Comparison of ENCODE assay signal across 22 cellular contexts in genomic region chr4:36446275-36446674, GRCh38.
"Had no signal": no experiment of that assay in that cellular context is flagged by ENCODE, and none has a peak within 500 bp of the region (broad histone marks: within the 10 kb centered on the region; RNA-seq: fewer than 3 reads in every experiment).

No MANE protein-coding gene starts in this region.

- H3K4me3 ChIP-seq: SJCRH30 had no signal

- H3K27ac ChIP-seq: SJCRH30, VCaP had no signal

- H3K27ac Mint-ChIP-seq: activated CD4-positive, alpha-beta memory T cell treated with anti-CD3 and anti-CD28 coated beads, Interleukin-2, amount 10 ng/mL, durations not matched to agents 7 days and 5 days; activated CD4-positive, alpha-beta T cell treated with anti-CD3 and anti-CD28 coated beads, Interleukin-2, amount 10 ng/mL, durations not matched to agents 7 days and 5 days; activated naive CD4-positive, alpha-beta T cell treated with anti-CD3 and anti-CD28 coated beads, Interleukin-2, amount 10 ng/mL, durations not matched to agents 7 days and 5 days; activated naive CD8-positive, alpha-beta T cell treated with anti-CD3 and anti-CD28 coated beads for 36 hours; activated T-cell treated with anti-CD3 and anti-CD28 coated beads, Interleukin-2, amount 50 U/mL, for 72 hours; activated T-helper 2 cell treated with anti-CD3 and anti-CD28 coated beads, Interferon-gamma antibody, Interleukin-2, Interleukin-4, amounts not matched to agents 10 μg/mL and 5 μg/mL and 100 μg/mL, durations not matched to agents 14 hours and 24 hours and 36 hours; T-helper 17 cell had no signal

- H3K36me3 Mint-ChIP-seq: activated naive CD4-positive, alpha-beta T cell treated with anti-CD3 and anti-CD28 coated beads, Interleukin-2, amount 10 ng/mL, durations not matched to agents 7 days and 5 days; activated naive CD8-positive, alpha-beta T cell treated with anti-CD3 and anti-CD28 coated beads for 36 hours had no signal

- H3K4me1 ChIP-seq: SJCRH30 had no signal

- H3K9me3 Mint-ChIP-seq: activated CD4-positive, alpha-beta memory T cell treated with anti-CD3 and anti-CD28 coated beads, Interleukin-2, amount 10 ng/mL, durations not matched to agents 7 days and 5 days; activated CD4-positive, alpha-beta T cell treated with anti-CD3 and anti-CD28 coated beads, Interleukin-2, amount 10 ng/mL, durations not matched to agents 7 days and 5 days; activated naive CD4-positive, alpha-beta T cell treated with anti-CD3 and anti-CD28 coated beads, Interleukin-2, amount 10 ng/mL, durations not matched to agents 7 days and 5 days; activated naive CD8-positive, alpha-beta T cell treated with anti-CD3 and anti-CD28 coated beads for 36 hours; activated T-cell treated with anti-CD3 and anti-CD28 coated beads, Interleukin-2, amount 50 U/mL, for 72 hours; activated T-helper 2 cell treated with anti-CD3 and anti-CD28 coated beads, Interferon-gamma antibody, Interleukin-2, Interleukin-4, amounts not matched to agents 10 μg/mL and 5 μg/mL and 100 μg/mL, durations not matched to agents 14 hours and 24 hours and 36 hours had no signal

- ATAC-seq: activated T-cell treated with anti-CD3 and anti-CD28 coated beads, Interleukin-2, amount 50 U/mL, for 72 hours; Panc1; T-helper 17 cell had no signal

- H3K4me3 Mint-ChIP-seq: activated CD4-positive, alpha-beta memory T cell treated with anti-CD3 and anti-CD28 coated beads, Interleukin-2, amount 10 ng/mL, durations not matched to agents 7 days and 5 days; activated CD4-positive, alpha-beta T cell treated with anti-CD3 and anti-CD28 coated beads, Interleukin-2, amount 10 ng/mL, durations not matched to agents 7 days and 5 days; activated naive CD4-positive, alpha-beta T cell treated with anti-CD3 and anti-CD28 coated beads, Interleukin-2, amount 10 ng/mL, durations not matched to agents 7 days and 5 days; activated naive CD8-positive, alpha-beta T cell treated with anti-CD3 and anti-CD28 coated beads for 36 hours; activated T-cell treated with anti-CD3 and anti-CD28 coated beads, Interleukin-2, amount 50 U/mL, for 72 hours; T-helper 17 cell had no signal

- H3K27me3 ChIP-seq: SJCRH30 had no signal

- DNase-seq: activated CD4-positive, alpha-beta memory T cell treated with anti-CD3 and anti-CD28 coated beads, Interleukin-2, amount 10 ng/mL, durations not matched to agents 7 days and 5 days; activated CD4-positive, alpha-beta T cell treated with anti-CD3 and anti-CD28 coated beads, Interleukin-2, amount 10 ng/mL, durations not matched to agents 7 days and 5 days; activated CD4-positive, CD25-positive, alpha-beta regulatory T cell; activated gamma-delta T cell treated with Interleukin-2 at 50 U/mL for 16 hours; activated naive CD4-positive, alpha-beta T cell treated with anti-CD3 and anti-CD28 coated beads, Interleukin-2, amount 10 ng/mL, durations not matched to agents 7 days and 5 days; activated naive CD8-positive, alpha-beta T cell treated with anti-CD3 and anti-CD28 coated beads for 36 hours; activated T-cell treated with anti-CD3 and anti-CD28 coated beads for 4 hours; activated T-cell treated with anti-CD3 and anti-CD28 coated beads, Interleukin-2, amount 50 U/mL, for 72 hours; caudate nucleus; KG1; NCI-H1048; NCI-H2029; NCI-H2107; NCI-H510A treated with DMSO at 0.1 percent for 48 hours; Right ventricle myocardium superior; RPMI8226; SJCRH30; T-helper 17 cell; T-helper 9 cell had no signal

- H3K4me1 Mint-ChIP-seq: activated CD4-positive, alpha-beta memory T cell treated with anti-CD3 and anti-CD28 coated beads, Interleukin-2, amount 10 ng/mL, durations not matched to agents 7 days and 5 days; activated CD4-positive, alpha-beta T cell treated with anti-CD3 and anti-CD28 coated beads, Interleukin-2, amount 10 ng/mL, durations not matched to agents 7 days and 5 days; activated naive CD4-positive, alpha-beta T cell treated with anti-CD3 and anti-CD28 coated beads, Interleukin-2, amount 10 ng/mL, durations not matched to agents 7 days and 5 days; activated naive CD8-positive, alpha-beta T cell treated with anti-CD3 and anti-CD28 coated beads for 36 hours; T-helper 17 cell had no signal

- H3K36me3 ChIP-seq: SJCRH30 had no signal

- H3K27me3 Mint-ChIP-seq: activated CD4-positive, alpha-beta T cell treated with anti-CD3 and anti-CD28 coated beads, Interleukin-2, amount 10 ng/mL, durations not matched to agents 7 days and 5 days had no signal

- H3K9me3 ChIP-seq: SJCRH30 had no signal
